In the genomic region with DNA sequence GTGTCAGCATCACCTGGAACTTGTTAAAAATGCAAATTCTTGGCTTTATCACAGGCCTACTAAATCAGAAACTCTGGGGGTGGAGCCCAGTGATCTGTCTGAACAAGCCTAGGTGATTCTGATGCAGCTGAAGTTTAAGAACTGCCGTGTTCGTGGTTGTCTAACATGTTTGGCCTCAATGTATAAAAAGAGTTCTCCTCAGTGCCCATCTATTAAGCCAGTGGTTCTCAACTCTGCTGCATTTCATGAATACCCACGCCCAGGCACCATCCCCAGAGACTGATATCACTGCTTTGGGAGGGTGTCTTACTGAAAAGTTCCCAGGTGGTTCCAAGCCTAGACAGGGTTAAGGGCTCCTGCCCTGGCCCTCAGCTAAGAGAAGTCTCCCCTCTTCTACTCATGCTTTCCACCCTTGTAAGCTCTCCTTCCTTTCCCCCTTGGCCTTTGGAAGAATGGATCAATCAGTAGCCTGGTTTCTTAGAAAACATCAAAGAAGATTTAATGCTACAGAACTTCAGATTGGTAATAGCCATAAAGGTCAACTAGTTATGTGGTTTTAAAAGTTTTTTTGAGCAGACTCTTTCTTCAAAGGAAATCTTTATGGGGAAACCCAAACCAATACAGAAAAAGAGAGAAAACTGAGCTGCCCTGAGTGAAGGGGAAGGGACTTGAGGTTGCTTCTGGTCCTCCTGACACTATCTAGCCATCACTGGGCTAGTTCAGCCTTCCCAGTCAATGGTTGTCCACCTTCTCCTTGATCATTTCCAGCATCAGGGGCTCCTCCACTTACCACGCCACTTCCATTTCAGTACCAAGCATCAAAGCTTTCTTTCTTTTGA, we compare ENCODE assay signal across 1 cellular context.
TF ChIP-seq lines count a peak whose summit lies in the region.

No MANE protein-coding gene starts in this region.

TF ChIP-seq in WTC11, 78 proteins besides CTCF, POLR2A, EP300 and RAD21 (continued from another document):
- TF ChIP-seq, protein P1, sequence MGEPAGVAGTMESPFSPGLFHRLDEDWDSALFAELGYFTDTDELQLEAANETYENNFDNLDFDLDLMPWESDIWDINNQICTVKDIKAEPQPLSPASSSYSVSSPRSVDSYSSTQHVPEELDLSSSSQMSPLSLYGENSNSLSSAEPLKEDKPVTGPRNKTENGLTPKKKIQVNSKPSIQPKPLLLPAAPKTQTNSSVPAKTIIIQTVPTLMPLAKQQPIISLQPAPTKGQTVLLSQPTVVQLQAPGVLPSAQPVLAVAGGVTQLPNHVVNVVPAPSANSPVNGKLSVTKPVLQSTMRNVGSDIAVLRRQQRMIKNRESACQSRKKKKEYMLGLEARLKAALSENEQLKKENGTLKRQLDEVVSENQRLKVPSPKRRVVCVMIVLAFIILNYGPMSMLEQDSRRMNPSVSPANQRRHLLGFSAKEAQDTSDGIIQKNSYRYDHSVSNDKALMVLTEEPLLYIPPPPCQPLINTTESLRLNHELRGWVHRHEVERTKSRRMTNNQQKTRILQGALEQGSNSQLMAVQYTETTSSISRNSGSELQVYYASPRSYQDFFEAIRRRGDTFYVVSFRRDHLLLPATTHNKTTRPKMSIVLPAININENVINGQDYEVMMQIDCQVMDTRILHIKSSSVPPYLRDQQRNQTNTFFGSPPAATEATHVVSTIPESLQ (CRISPR knock-in tag; IDR thresholded peaks at IDR 0.05), result no peak
- TF ChIP-seq JAZF1 (CRISPR knock-in tag; IDR thresholded peaks at IDR 0.05), result no peak
- TF ChIP-seq, protein P2, sequence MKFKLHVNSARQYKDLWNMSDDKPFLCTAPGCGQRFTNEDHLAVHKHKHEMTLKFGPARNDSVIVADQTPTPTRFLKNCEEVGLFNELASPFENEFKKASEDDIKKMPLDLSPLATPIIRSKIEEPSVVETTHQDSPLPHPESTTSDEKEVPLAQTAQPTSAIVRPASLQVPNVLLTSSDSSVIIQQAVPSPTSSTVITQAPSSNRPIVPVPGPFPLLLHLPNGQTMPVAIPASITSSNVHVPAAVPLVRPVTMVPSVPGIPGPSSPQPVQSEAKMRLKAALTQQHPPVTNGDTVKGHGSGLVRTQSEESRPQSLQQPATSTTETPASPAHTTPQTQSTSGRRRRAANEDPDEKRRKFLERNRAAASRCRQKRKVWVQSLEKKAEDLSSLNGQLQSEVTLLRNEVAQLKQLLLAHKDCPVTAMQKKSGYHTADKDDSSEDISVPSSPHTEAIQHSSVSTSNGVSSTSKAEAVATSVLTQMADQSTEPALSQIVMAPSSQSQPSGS (CRISPR knock-in tag; IDR thresholded peaks at IDR 0.05; ENCODE audit: borderline replicate concordance, low read depth), result no peak
- TF ChIP-seq, protein P3, sequence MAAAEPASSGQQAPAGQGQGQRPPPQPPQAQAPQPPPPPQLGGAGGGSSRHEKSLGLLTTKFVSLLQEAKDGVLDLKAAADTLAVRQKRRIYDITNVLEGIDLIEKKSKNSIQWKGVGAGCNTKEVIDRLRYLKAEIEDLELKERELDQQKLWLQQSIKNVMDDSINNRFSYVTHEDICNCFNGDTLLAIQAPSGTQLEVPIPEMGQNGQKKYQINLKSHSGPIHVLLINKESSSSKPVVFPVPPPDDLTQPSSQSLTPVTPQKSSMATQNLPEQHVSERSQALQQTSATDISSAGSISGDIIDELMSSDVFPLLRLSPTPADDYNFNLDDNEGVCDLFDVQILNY (CRISPR knock-in tag; IDR thresholded peaks at IDR 0.05), result no peak
TF ChIP-seq in WTC11: peak in this region for 0.
